In genomic region chr5:130692766-130693165, GRCh38 we compare ENCODE assay signal across 24 cellular contexts.
DNase-seq lines count a peak whose midpoint lies in the region; ATAC-seq and TF ChIP-seq lines count a peak whose summit lies in the region.
"Had no signal": no experiment of that assay in that cellular context is flagged by ENCODE, and none has a peak within 500 bp of the region (broad histone marks: within the 10 kb centered on the region; RNA-seq: fewer than 3 reads in every experiment).

No MANE protein-coding gene starts in this region.

- H3K36me3 ChIP-seq in HEK293 (ENCODE audit: control insufficient read depth in 2 of 2, insufficient read depth in 1 of 2, low read length in 2 of 2) (no peaks in the 10 kb centered on the region), HAP-1 (replicated peaks) (no peaks in the 10 kb centered on the region)
- H3K36me3 ChIP-seq: ascending aorta, heart left ventricle, right lobe of liver had no signal

- H3K27ac Mint-ChIP-seq in osteocyte (ENCODE audit: unreplicated experiment): peak overlapping the region; percentile 39
- H3K27ac Mint-ChIP-seq: activated CD8-positive, alpha-beta T cell treated with anti-CD3 and anti-CD28 coated beads for 36 hours; activated naive CD8-positive, alpha-beta T cell treated with anti-CD3 and anti-CD28 coated beads for 36 hours; CD14-positive monocyte; T-helper 1 cell treated with Interleukin-12 subunit alpha and Interleukin-12 subunit beta and Interleukin-4 antibody, amounts not matched to agents 30 μg/mL and 1 μg/mL, for 36 hours had no signal

- H3K27ac ChIP-seq in HEK293 (ENCODE audit: extremely low read depth, low read depth, low read length): no peak overlapping the region
- H3K27ac ChIP-seq: ascending aorta, epithelial cell of prostate, foreskin keratinocyte, heart left ventricle, right lobe of liver, SK-N-MC had no signal

- CTCF ChIA-PET in HEK293 (lab: Yijun Ruan, JAX): no interaction called here

- POLR2A ChIA-PET in HEK293 (lab: Yijun Ruan, JAX): no interaction called here

- H3K36me3 Mint-ChIP-seq in osteocyte (ENCODE audit: unreplicated experiment): peaks cover 1% of the 10 kb centered on the region
- H3K36me3 Mint-ChIP-seq: activated naive CD8-positive, alpha-beta T cell treated with anti-CD3 and anti-CD28 coated beads for 36 hours; CD14-positive monocyte had no signal

- no peaks in the 10 kb centered on the region for H3K27me3 Mint-ChIP-seq in osteocyte (ENCODE audit: unreplicated experiment)

- ATAC-seq in HG03135 (IDR thresholded peaks at IDR 0.05; ENCODE audit: unreplicated experiment): no peak
- ATAC-seq: activated CD8-positive, alpha-beta T cell treated with anti-CD3 and anti-CD28 coated beads for 36 hours; foreskin keratinocyte; HCT116; heart left ventricle; mucosa of descending colon; right lobe of liver had no signal

- no peak overlapping the region for H3K4me3 ChIP-seq in HEK293 (ENCODE audit: low read depth, low read length)
- H3K4me3 ChIP-seq in fibroblast of mammary gland (ENCODE audit: control insufficient read depth, low read depth, low read length): no peak overlapping the region
- no peak overlapping the region for H3K4me3 ChIP-seq in HAP-1
- H3K4me3 ChIP-seq: ascending aorta, heart left ventricle, lung, mucosa of descending colon, right lobe of liver, SK-N-MC had no signal

- peaks cover 29% of the 10 kb centered on the region for H3K4me1 Mint-ChIP-seq in osteocyte (ENCODE audit: unreplicated experiment)
- H3K4me1 Mint-ChIP-seq: CD14-positive monocyte, neural crest cell had no signal

- TF ChIP-seq CTCF in HEK293 (tag by site-specific recombination; IDR thresholded peaks at IDR 0.05) (no peak), fibroblast of mammary gland (conservative IDR thresholded peaks at IDR 0.05; ENCODE audit: control insufficient read depth, insufficient read depth, low read depth, low read length) (no peak), osteocyte (IDR thresholded peaks at IDR 0.05) (no peak)

- H3K4me3 Mint-ChIP-seq in osteocyte (ENCODE audit: unreplicated experiment): no peak overlapping the region
- H3K4me3 Mint-ChIP-seq: activated CD8-positive, alpha-beta T cell treated with anti-CD3 and anti-CD28 coated beads for 36 hours; activated naive CD8-positive, alpha-beta T cell treated with anti-CD3 and anti-CD28 coated beads for 36 hours; CD14-positive monocyte; neural crest cell; T-helper 1 cell treated with Interleukin-12 subunit alpha and Interleukin-12 subunit beta and Interleukin-4 antibody, amounts not matched to agents 30 μg/mL and 1 μg/mL, for 36 hours had no signal

- H3K4me1 ChIP-seq in HEK293 (ENCODE audit: control insufficient read depth, insufficient read depth, low read length): peaks cover 14% of the 10 kb centered on the region
- H3K4me1 ChIP-seq in HAP-1: no peaks in the 10 kb centered on the region
- H3K4me1 ChIP-seq: ascending aorta, foreskin keratinocyte, heart left ventricle, right lobe of liver had no signal

- no peaks in the 10 kb centered on the region for H3K9me3 Mint-ChIP-seq in osteocyte (ENCODE audit: unreplicated experiment)
- H3K9me3 Mint-ChIP-seq: activated CD8-positive, alpha-beta T cell treated with anti-CD3 and anti-CD28 coated beads for 36 hours; activated naive CD8-positive, alpha-beta T cell treated with anti-CD3 and anti-CD28 coated beads for 36 hours; neural crest cell; T-helper 1 cell treated with Interleukin-12 subunit alpha and Interleukin-12 subunit beta and Interleukin-4 antibody, amounts not matched to agents 30 μg/mL and 1 μg/mL, for 36 hours had no signal

- H3K27me3 ChIP-seq in HAP-1 (ENCODE audit: low read depth): peaks cover 8% of the 10 kb centered on the region
- H3K27me3 ChIP-seq: ascending aorta, foreskin keratinocyte, heart left ventricle, right lobe of liver had no signal

- DNase-seq in NCI-H526 treated with DMSO at 0.1 percent for 48 hours (lab: John Stamatoyannopoulos, UW): peak; percentile 73
- DNase-seq in fibroblast of mammary gland (ENCODE audit: low read depth): peak; percentile 57
- no peak for DNase-seq in osteocyte (ENCODE audit: extremely low spot score, unreplicated experiment)
- no peak for DNase-seq in HAP-1 (ENCODE audit: low spot score in 2 of 2)
- DNase-seq in SIG-M5 treated with dmso at 0.1 percent for 504 hours (lab: John Stamatoyannopoulos, UW; ENCODE audit: unreplicated experiment): no peak
- DNase-seq: activated CD8-positive, alpha-beta T cell treated with anti-CD3 and anti-CD28 coated beads for 36 hours; activated naive CD8-positive, alpha-beta T cell treated with anti-CD3 and anti-CD28 coated beads for 36 hours; DND-41; foreskin keratinocyte; heart left ventricle; mucosa of descending colon; NCI-H226; right lobe of liver; stimulated activated naive CD4-positive, alpha-beta T cell had no signal

- H3K9me3 ChIP-seq in HEK293 (ENCODE audit: control insufficient read depth, insufficient read depth, low read depth, low read length) (no peaks in the 10 kb centered on the region), HAP-1 (no peaks in the 10 kb centered on the region)
- H3K9me3 ChIP-seq: ascending aorta, heart left ventricle, mucosa of descending colon, right lobe of liver had no signal

- in situ Hi-C loops in HAP-1 (cut with MboI; ENCODE audit: low sequenced_read_pairs): no loop called here

TF ChIP-seq in HEK293, 187 proteins besides CTCF, POLR2A, EP300 and RAD21 (continues in another document):
- TF ChIP-seq SCRT1 (tag by site-specific recombination; IDR thresholded peaks at IDR 0.05; ENCODE audit: borderline replicate concordance) (no peak), ZNF610 (tag by site-specific recombination; IDR thresholded peaks at IDR 0.05; ENCODE audit: borderline replicate concordance) (no peak), ZNF664 (tag by site-specific recombination; IDR thresholded peaks at IDR 0.05) (no peak), HOXA7 (CRISPR knock-in tag; IDR thresholded peaks at IDR 0.05; ENCODE audit: borderline replicate concordance) (no peak), ZNF248 (tag by site-specific recombination; IDR thresholded peaks at IDR 0.05) (no peak), PRDM6 (tag by site-specific recombination; IDR thresholded peaks at IDR 0.05) (no peak), ELK4 (IDR thresholded peaks at IDR 0.05; ENCODE audit: borderline replicate concordance, low read depth, low read length) (no peak), TRIM28 (IDR thresholded peaks at IDR 0.05; ENCODE audit: borderline replicate concordance, low read length) (peak; percentile 71; the same call in 1 of the 2 replicates), ZNF311 (tag by site-specific recombination; IDR thresholded peaks at IDR 0.05; ENCODE audit: borderline replicate concordance) (no peak), BCL6B (tag by site-specific recombination; IDR thresholded peaks at IDR 0.05) (no peak), MYNN (tag by site-specific recombination; IDR thresholded peaks at IDR 0.05; ENCODE audit: borderline replicate concordance) (no peak), GLIS1 (tag by site-specific recombination; IDR thresholded peaks at IDR 0.05) (peak; percentile 80), SETDB1 (IDR thresholded peaks at IDR 0.05; ENCODE audit: insufficient read length, low read length) (no peak), FEZF1 (tag by site-specific recombination; IDR thresholded peaks at IDR 0.05) (peak; percentile 34; the same call in 1 of the 2 replicates), SALL2 (tag by site-specific recombination; IDR thresholded peaks at IDR 0.05; ENCODE audit: borderline replicate concordance) (no peak), ZNF555 (tag by site-specific recombination; conservative IDR thresholded peaks at IDR 0.05) (no peak), KLF7 (tag by site-specific recombination; IDR thresholded peaks at IDR 0.05; ENCODE audit: borderline replicate concordance) (no peak)

Comparison
In these comparisons a context has a peak if more than half of its experiments do, and no peak if none do; other contexts are left out.
1. DNase-seq: peak in NCI-H526 treated with DMSO at 0.1 percent for 48 hours (single experiment) and fibroblast of mammary gland (single experiment); none in osteocyte (single experiment), HAP-1 (0 of 2) and SIG-M5 treated with dmso at 0.1 percent for 504 hours (single experiment).